1 cellular context compared by ENCODE assay signal in genomic region chr1:109099871-109100757, GRCh38.
TF ChIP-seq lines count a peak whose summit lies in the region.

No MANE protein-coding gene starts in this region.

TF ChIP-seq in HepG2, 621 proteins besides CTCF, POLR2A, EP300 and RAD21 (continued from another document and continues in another):
- TF ChIP-seq NAIF1 (CRISPR knock-in tag; IDR thresholded peaks at IDR 0.05; ENCODE audit: borderline replicate concordance) (peak; percentile 71; the same call in 1 of the 2 replicates), MAF1 (CRISPR knock-in tag; IDR thresholded peaks at IDR 0.05; ENCODE audit: borderline replicate concordance) (peak; percentile 86), KLF12 (CRISPR knock-in tag; IDR thresholded peaks at IDR 0.05; ENCODE audit: borderline replicate concordance) (no peak), SNAPC4 (CRISPR knock-in tag; IDR thresholded peaks at IDR 0.05) (peak; percentile 94), HINFP (CRISPR knock-in tag; IDR thresholded peaks at IDR 0.05; ENCODE audit: low read depth) (peak; percentile 95), ZNF567 (CRISPR knock-in tag; IDR thresholded peaks at IDR 0.05; ENCODE audit: borderline replicate concordance) (peak; percentile 26; the same call in 1 of the 2 replicates), ZNF720 (CRISPR knock-in tag; IDR thresholded peaks at IDR 0.05) (no peak), CHD2 (IDR thresholded peaks at IDR 0.05; ENCODE audit: low read depth, low read length) (peak; percentile 60), HMGXB3 (CRISPR knock-in tag; IDR thresholded peaks at IDR 0.05; ENCODE audit: borderline replicate concordance) (peak; percentile 82), MED8 (CRISPR knock-in tag; IDR thresholded peaks at IDR 0.05; ENCODE audit: insufficient replicate concordance) (peak; percentile 46), ZNF446 (CRISPR knock-in tag; IDR thresholded peaks at IDR 0.05) (peak; percentile 95), RERE (CRISPR knock-in tag; IDR thresholded peaks at IDR 0.05; ENCODE audit: low read depth) (0 out of 2 replicates have a peak, but pooled peaks have one; percentile 59), KDM5B (CRISPR knock-in tag; IDR thresholded peaks at IDR 0.05; ENCODE audit: borderline replicate concordance) (peak; percentile 98), POLR2AphosphoS2 (IDR thresholded peaks at IDR 0.05; ENCODE audit: low read depth, low read length) (peak; percentile 85), MLX (CRISPR knock-in tag; IDR thresholded peaks at IDR 0.05) (peak; percentile 76), SMAD1 (CRISPR knock-in tag; IDR thresholded peaks at IDR 0.05; ENCODE audit: borderline replicate concordance, low read depth) (peak; percentile 65; the same call in 1 of the 2 replicates), SKI (IDR thresholded peaks at IDR 0.05; ENCODE audit: partially characterized antibody) (no peak), ZZZ3 (CRISPR knock-in tag; IDR thresholded peaks at IDR 0.05; ENCODE audit: borderline replicate concordance) (peak; percentile 94), ZBTB21 (CRISPR knock-in tag; IDR thresholded peaks at IDR 0.05) (no peak; the same call in 1 of the 2 replicates), CBFB (CRISPR knock-in tag; IDR thresholded peaks at IDR 0.05) (peak; percentile 81), MLXIP (CRISPR knock-in tag; IDR thresholded peaks at IDR 0.05; ENCODE audit: borderline replicate concordance) (peak; percentile 76; the same call in 1 of the 2 replicates), ERF (CRISPR knock-in tag; IDR thresholded peaks at IDR 0.05) (peak; percentile 81), ZNF432 (CRISPR knock-in tag; IDR thresholded peaks at IDR 0.05; ENCODE audit: borderline replicate concordance) (no peak), ZNF205 (CRISPR knock-in tag; IDR thresholded peaks at IDR 0.05) (peak; percentile 87), GLMP (CRISPR knock-in tag; IDR thresholded peaks at IDR 0.05; ENCODE audit: borderline replicate concordance) (no peak), ZXDC (CRISPR knock-in tag; IDR thresholded peaks at IDR 0.05) (peak; percentile 76; the same call in 1 of the 2 replicates), CENPBD1 (CRISPR knock-in tag; IDR thresholded peaks at IDR 0.05; ENCODE audit: borderline replicate concordance, low read depth) (peak; percentile 86; the same call in 1 of the 2 replicates)
